ENCODE assay signal across 11 cellular contexts in genomic region chr15:75068748-75069147, GRCh38.
"Had no signal": no experiment of that assay in that cellular context is flagged by ENCODE, and none has a peak within 500 bp of the region (broad histone marks: within the 10 kb centered on the region; RNA-seq: fewer than 3 reads in every experiment).

No MANE protein-coding gene starts in this region.

- H3K4me3 ChIP-seq: dorsolateral prefrontal cortex, hepatocyte, SJSA1, skin epidermis had no signal

- H3K27me3 ChIP-seq: dorsolateral prefrontal cortex, hepatocyte, SJSA1 had no signal

- H3K79me2 ChIP-seq: hepatocyte had no signal

- H3K27ac Mint-ChIP-seq: stimulated activated effector memory CD8-positive, alpha-beta T cell treated with anti-CD3 and anti-CD28 coated beads, Interleukin-12 subunit alpha, Interleukin-12 subunit beta, amount 100 ng/mL, for 72 hours; WTC11 had no signal

- H3K27ac ChIP-seq: dorsolateral prefrontal cortex, hepatocyte, SJSA1 had no signal

- H3K4me3 Mint-ChIP-seq: activated naive CD8-positive, alpha-beta T cell treated with anti-CD3 and anti-CD28 coated beads for 36 hours; WTC11 had no signal

- H2AFZ ChIP-seq: hepatocyte had no signal

- DNase-seq: activated CD4-positive, alpha-beta T cell treated with anti-CD3 and anti-CD28 coated beads, Interleukin-2, amount 50 U/mL, for 4 hours; activated effector memory CD4-positive, alpha-beta T cell treated with anti-CD3 and anti-CD28 coated beads, Interleukin-2, amount 50 U/mL, for 16 hours; activated naive CD8-positive, alpha-beta T cell treated with anti-CD3 and anti-CD28 coated beads for 36 hours; activated T-cell treated with anti-CD3 and anti-CD28 coated beads for 4 hours; dorsolateral prefrontal cortex; kidney glomerular epithelial cell had no signal

- ATAC-seq: WTC11 had no signal

- H3K36me3 Mint-ChIP-seq: stimulated activated effector memory CD8-positive, alpha-beta T cell treated with anti-CD3 and anti-CD28 coated beads, Interleukin-12 subunit alpha, Interleukin-12 subunit beta, amount 100 ng/mL, for 72 hours had no signal

- H3K4me2 ChIP-seq: hepatocyte had no signal

- H3K9me3 ChIP-seq: SJSA1 had no signal

- H3K9me3 Mint-ChIP-seq: stimulated activated effector memory CD8-positive, alpha-beta T cell treated with anti-CD3 and anti-CD28 coated beads, Interleukin-12 subunit alpha, Interleukin-12 subunit beta, amount 100 ng/mL, for 72 hours had no signal

- H3K36me3 ChIP-seq: SJSA1 had no signal
